In genomic region chr6:143060354-143060805, GRCh38 we compare ENCODE assay signal across 8 cellular contexts. TPM values are rescaled to one million over a fixed set of nuclear protein-coding genes. Genes with fewer than 3 reads are reported as not detected.
A peak's percentile ranks its signal among the peaks of the same experiment; 100 is the strongest.
DNase-seq lines count a peak whose midpoint lies in the region; ATAC-seq and TF ChIP-seq lines count a peak whose summit lies in the region.

No MANE protein-coding gene starts in this region.

- H3K27ac Mint-ChIP-seq in stimulated activated naive CD8-positive, alpha-beta T cell treated with anti-CD3 and anti-CD28 coated beads, Interleukin-15, amount 100 ng/mL, for 72 hours = peak overlapping the region; percentile 99 to 100

- H3K27me3 ChIP-seq in neural cell (ENCODE audit: insufficient read depth, low read depth, low read length) = no peaks in the 10 kb centered on the region

- peak; percentile 72 for ATAC-seq in GM19438 (IDR thresholded peaks at IDR 0.05; ENCODE audit: low read depth, unreplicated experiment)
- peak; percentile 59 for ATAC-seq in HG03565 (IDR thresholded peaks at IDR 0.05; ENCODE audit: unreplicated experiment)
- peak; percentile 83 for ATAC-seq in stimulated activated naive CD8-positive, alpha-beta T cell treated with anti-CD3 and anti-CD28 coated beads, Interleukin-15, amount 100 ng/mL, for 72 hours

- H3K36me3 ChIP-seq in neural cell (ENCODE audit: insufficient read depth, low read length) = no peaks in the 10 kb centered on the region

- no peaks in the 10 kb centered on the region for H3K9me3 ChIP-seq in neural cell (ENCODE audit: low read length)

- H3K9me2 ChIP-seq in neural cell (ENCODE audit: insufficient read depth, low read length) = no peaks in the 10 kb centered on the region

- H3K27ac ChIP-seq in neural cell (ENCODE audit: low read length) = peak overlapping the region; percentile 56

- H3K4me1 Mint-ChIP-seq in stimulated activated naive CD8-positive, alpha-beta T cell treated with anti-CD3 and anti-CD28 coated beads, Interleukin-15, amount 100 ng/mL, for 72 hours = peaks cover 49% of the 10 kb centered on the region

- H3K4me2 ChIP-seq in neural cell (ENCODE audit: low read length) = peak overlapping the region; percentile 74

- H3K27me3 Mint-ChIP-seq in stimulated activated naive CD8-positive, alpha-beta T cell treated with anti-CD3 and anti-CD28 coated beads, Interleukin-15, amount 100 ng/mL, for 72 hours = no peaks in the 10 kb centered on the region

- H3K9ac ChIP-seq in neural cell (ENCODE audit: low read length) = peak overlapping the region; percentile 76

- peak overlapping the region; percentile 83 to 97 for H3K4me3 Mint-ChIP-seq in stimulated activated naive CD8-positive, alpha-beta T cell treated with anti-CD3 and anti-CD28 coated beads, Interleukin-15, amount 100 ng/mL, for 72 hours

- peak overlapping the region; percentile 89 for H3K4me3 ChIP-seq in neural cell (ENCODE audit: low read length)

- peak; percentile 65 for TF ChIP-seq CTCF in neural cell (IDR thresholded peaks at IDR 0.05; ENCODE audit: poor library complexity, severe bottlenecking)

- no peaks in the 10 kb centered on the region for H4K20me1 ChIP-seq in neural cell (ENCODE audit: insufficient read depth)

- no peak for TF ChIP-seq RAD21 in neural cell (conservative IDR thresholded peaks at IDR 0.05)

- H2AFZ ChIP-seq in neural cell (ENCODE audit: low read depth, low read length) = peak overlapping the region; percentile 87

- peak; percentile 10 for DNase-seq in COR-L47 (lab: John Stamatoyannopoulos, UW)
- DNase-seq in RKO (ENCODE audit: low spot score) = peak; percentile 91
- DNase-seq in activated effector memory CD4-positive, alpha-beta T cell treated with Interleukin-2 at 50 U/mL for 16 hours = peak; percentile 63
- DNase-seq in fibroblast of the conjunctiva (ENCODE audit: low read depth) = peak; percentile 67
- DNase-seq in stimulated activated naive CD8-positive, alpha-beta T cell treated with anti-CD3 and anti-CD28 coated beads, Interleukin-15, amount 100 ng/mL, for 72 hours = peak; percentile 78 to 90

- TF ChIP-seq EP300 in neural cell (conservative IDR thresholded peaks at IDR 0.05; ENCODE audit: poor library complexity, severe bottlenecking) = no peak

- H3K79me2 ChIP-seq in neural cell (replicated peaks; ENCODE audit: insufficient read depth, low read length) = no peaks in the 10 kb centered on the region

- no peaks in the 10 kb centered on the region for H3F3A ChIP-seq in neural cell (ENCODE audit: insufficient read depth, low read length, poor library complexity, severe bottlenecking)

- H3K9me3 Mint-ChIP-seq in stimulated activated naive CD8-positive, alpha-beta T cell treated with anti-CD3 and anti-CD28 coated beads, Interleukin-15, amount 100 ng/mL, for 72 hours = no peaks in the 10 kb centered on the region

TF ChIP-seq in neural cell, 6 proteins besides CTCF, POLR2A, EP300 and RAD21:
- TF ChIP-seq SMC3 (conservative IDR thresholded peaks at IDR 0.05; ENCODE audit: poor library complexity) (peak; percentile 49), MXI1 (conservative IDR thresholded peaks at IDR 0.05; ENCODE audit: poor library complexity, severe bottlenecking) (peak; percentile 27), TAF1 (IDR thresholded peaks at IDR 0.05; ENCODE audit: low read depth) (peak; percentile 35), POLR2AphosphoS5 (IDR thresholded peaks at IDR 0.05) (no peak), EZH2 (IDR thresholded peaks at IDR 0.05; ENCODE audit: borderline replicate concordance, insufficient read depth, low read length, poor library complexity, severe bottlenecking) (no peak)
- TF ChIP-seq, protein P1, sequence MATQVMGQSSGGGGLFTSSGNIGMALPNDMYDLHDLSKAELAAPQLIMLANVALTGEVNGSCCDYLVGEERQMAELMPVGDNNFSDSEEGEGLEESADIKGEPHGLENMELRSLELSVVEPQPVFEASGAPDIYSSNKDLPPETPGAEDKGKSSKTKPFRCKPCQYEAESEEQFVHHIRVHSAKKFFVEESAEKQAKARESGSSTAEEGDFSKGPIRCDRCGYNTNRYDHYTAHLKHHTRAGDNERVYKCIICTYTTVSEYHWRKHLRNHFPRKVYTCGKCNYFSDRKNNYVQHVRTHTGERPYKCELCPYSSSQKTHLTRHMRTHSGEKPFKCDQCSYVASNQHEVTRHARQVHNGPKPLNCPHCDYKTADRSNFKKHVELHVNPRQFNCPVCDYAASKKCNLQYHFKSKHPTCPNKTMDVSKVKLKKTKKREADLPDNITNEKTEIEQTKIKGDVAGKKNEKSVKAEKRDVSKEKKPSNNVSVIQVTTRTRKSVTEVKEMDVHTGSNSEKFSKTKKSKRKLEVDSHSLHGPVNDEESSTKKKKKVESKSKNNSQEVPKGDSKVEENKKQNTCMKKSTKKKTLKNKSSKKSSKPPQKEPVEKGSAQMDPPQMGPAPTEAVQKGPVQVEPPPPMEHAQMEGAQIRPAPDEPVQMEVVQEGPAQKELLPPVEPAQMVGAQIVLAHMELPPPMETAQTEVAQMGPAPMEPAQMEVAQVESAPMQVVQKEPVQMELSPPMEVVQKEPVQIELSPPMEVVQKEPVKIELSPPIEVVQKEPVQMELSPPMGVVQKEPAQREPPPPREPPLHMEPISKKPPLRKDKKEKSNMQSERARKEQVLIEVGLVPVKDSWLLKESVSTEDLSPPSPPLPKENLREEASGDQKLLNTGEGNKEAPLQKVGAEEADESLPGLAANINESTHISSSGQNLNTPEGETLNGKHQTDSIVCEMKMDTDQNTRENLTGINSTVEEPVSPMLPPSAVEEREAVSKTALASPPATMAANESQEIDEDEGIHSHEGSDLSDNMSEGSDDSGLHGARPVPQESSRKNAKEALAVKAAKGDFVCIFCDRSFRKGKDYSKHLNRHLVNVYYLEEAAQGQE (IDR thresholded peaks at IDR 0.05; ENCODE audit: borderline replicate concordance) = no peak

RNA-seq across cellular contexts. Expression of gene AIG1, which starts 0.3 kb away (rescaled TPM):
- 23.2 and 25.7 TPM in 2 replicates for polyA plus RNA-seq in neural cell
- polyA minus RNA-seq in neural cell = 21.9 and 22.3 TPM in 2 replicates

Comparison
In these comparisons a context has a peak if more than half of its experiments do, and no peak if none do; other contexts are left out.
1. Peak in every context shown above with its lines: DNase-seq, ATAC-seq, H3K4me3 ChIP-seq and H3K27ac ChIP-seq.
2. DNase-seq: peak in every context shown above with its lines; median percentile 91 in RKO; 84 in stimulated activated naive CD8-positive, alpha-beta T cell treated with anti-CD3 and anti-CD28 coated beads, Interleukin-15, amount 100 ng/mL, for 72 hours; 67 in fibroblast of the conjunctiva; 63 in activated effector memory CD4-positive, alpha-beta T cell treated with Interleukin-2 at 50 U/mL for 16 hours; 10 in COR-L47.